18 cellular contexts compared by ENCODE assay signal in genomic region chr3:64456674-64457073, GRCh38.
"Had no signal": no experiment of that assay in that cellular context is flagged by ENCODE, and none has a peak within 500 bp of the region (broad histone marks: within the 10 kb centered on the region; RNA-seq: fewer than 3 reads in every experiment).

No MANE protein-coding gene starts in this region.

- H3K36me3 Mint-ChIP-seq: activated CD4-positive, alpha-beta memory T cell treated with anti-CD3 and anti-CD28 coated beads for 36 hours; activated naive CD8-positive, alpha-beta T cell treated with anti-CD3 and anti-CD28 coated beads for 36 hours had no signal

- DNase-seq: activated CD4-positive, alpha-beta memory T cell treated with anti-CD3 and anti-CD28 coated beads for 36 hours; activated CD4-positive, alpha-beta T cell treated with anti-CD3 and anti-CD28 coated beads for 4 hours; activated gamma-delta T cell treated with Interleukin-2 at 50 U/mL for 16 hours; activated naive CD8-positive, alpha-beta T cell treated with anti-CD3 and anti-CD28 coated beads for 36 hours; activated T-cell treated with anti-CD3 and anti-CD28 coated beads for 4 hours; brain microvascular endothelial cell; central memory CD4-positive, alpha-beta T cell; effector CD4-positive, alpha-beta T cell; stimulated activated CD4-positive, alpha-beta T cell treated with anti-CD3 and anti-CD28 coated beads, Interleukin-2, amount 100 ng/mL, for 24 hours; stimulated activated naive CD4-positive, alpha-beta T cell treated with Interleukin-2 at 50 U/mL for 16 hours; T-helper 2 cell; tibial artery; WERI-Rb-1 had no signal

- H3K9me3 Mint-ChIP-seq: activated CD4-positive, alpha-beta memory T cell treated with anti-CD3 and anti-CD28 coated beads for 36 hours; activated naive CD8-positive, alpha-beta T cell treated with anti-CD3 and anti-CD28 coated beads for 36 hours; activated T-helper 1 cell treated with anti-CD3 and anti-CD28 coated beads, Interleukin-12 subunit alpha, Interleukin-12 subunit beta, Interleukin-2, Interleukin-4 antibody, amounts not matched to agents 30 ng/mL and 10 ng/mL and 1 ng/mL, durations not matched to agents 14 hours and 24 hours and 36 hours; nephron had no signal

- H3K4me1 Mint-ChIP-seq: activated naive CD8-positive, alpha-beta T cell treated with anti-CD3 and anti-CD28 coated beads for 36 hours had no signal

- H3K27ac Mint-ChIP-seq: activated CD4-positive, alpha-beta memory T cell treated with anti-CD3 and anti-CD28 coated beads for 36 hours; activated naive CD8-positive, alpha-beta T cell treated with anti-CD3 and anti-CD28 coated beads for 36 hours; activated T-helper 1 cell treated with anti-CD3 and anti-CD28 coated beads, Interleukin-12 subunit alpha, Interleukin-12 subunit beta, Interleukin-2, Interleukin-4 antibody, amounts not matched to agents 30 ng/mL and 10 ng/mL and 1 ng/mL, durations not matched to agents 14 hours and 24 hours and 36 hours; nephron; progenitor cell of endocrine pancreas had no signal

- ATAC-seq: esophagus mucosa, gastroesophageal sphincter had no signal

- H3K4me3 Mint-ChIP-seq: activated CD4-positive, alpha-beta memory T cell treated with anti-CD3 and anti-CD28 coated beads for 36 hours; activated naive CD8-positive, alpha-beta T cell treated with anti-CD3 and anti-CD28 coated beads for 36 hours; activated T-helper 1 cell treated with anti-CD3 and anti-CD28 coated beads, Interleukin-12 subunit alpha, Interleukin-12 subunit beta, Interleukin-2, Interleukin-4 antibody, amounts not matched to agents 30 ng/mL and 10 ng/mL and 1 ng/mL, durations not matched to agents 14 hours and 24 hours and 36 hours; nephron had no signal
